In genomic region chr11:130087294-130087926, GRCh38 we compare ENCODE assay signal across 13 cellular contexts. TPM values are rescaled to one million over a fixed set of nuclear protein-coding genes. Genes with fewer than 3 reads are reported as not detected.
DNase-seq lines count a peak whose midpoint lies in the region; ATAC-seq, FAIRE-seq and TF ChIP-seq lines count a peak whose summit lies in the region.
"Had no signal": no experiment of that assay in that cellular context is flagged by ENCODE, and none has a peak within 500 bp of the region (broad histone marks: within the 10 kb centered on the region; RNA-seq: fewer than 3 reads in every experiment).

No MANE protein-coding gene starts in this region.

- no peak overlapping the region for H3K4me2 ChIP-seq in K562 (ENCODE audit: insufficient read depth, low read length)

- peaks cover 3% of the 10 kb centered on the region; the same call in 1 of the 3 replicates for H3K36me3 ChIP-seq in K562 (ENCODE audit: control insufficient read depth, insufficient read depth, low read length)
- H3K36me3 ChIP-seq in psoas muscle (ENCODE audit: insufficient read depth in 1 of 2, low read depth in 1 of 2), result no peaks in the 10 kb centered on the region

- peaks cover 4% of the 10 kb centered on the region for H3K9me1 ChIP-seq in K562 (ENCODE audit: control insufficient read depth, insufficient read depth, low read length)

- H3K27me3 Mint-ChIP-seq in natural killer cell treated with Interleukin-12 subunit alpha and Interleukin-12 subunit beta and Interleukin-15 and Interleukin-18, amount 100 ng/mL, for 72 hours, result no peaks in the 10 kb centered on the region
- H3K27me3 Mint-ChIP-seq: activated T-helper 17 cell treated with anti-CD3 and anti-CD28 coated beads, Interleukin-2, amount 50 U/mL, for 72 hours had no signal

- no peaks in the 10 kb centered on the region for H3K9me3 ChIP-seq in K562 (replicated peaks; ENCODE audit: control insufficient read depth, insufficient read depth, low read depth, low read length)
- H3K9me3 ChIP-seq in psoas muscle, result no peaks in the 10 kb centered on the region
- H3K9me3 ChIP-seq: Caco-2 had no signal

- H3K27me3 ChIP-seq in K562 (ENCODE audit: control insufficient read depth in 2 of 2, insufficient read depth in 2 of 2, low read length in 2 of 2) (no peaks in the 10 kb centered on the region), psoas muscle (ENCODE audit: insufficient read depth in 3 of 3, low read length in 2 of 3) (no peaks in the 10 kb centered on the region)

- CTCF ChIA-PET in K562 (lab: Yijun Ruan, JAX; ENCODE audit: low intra/inter-chr PET ratio), result no interaction called here

- intact Hi-C loops in K562 (cut with micrococcal nuclease) (no loop called here), psoas muscle (cut with DNase I) (no loop called here)

- H3K79me2 ChIP-seq in K562 (ENCODE audit: control insufficient read depth, insufficient read depth, low read length), result peaks cover 70% of the 10 kb centered on the region

- no peak overlapping the region for H2AFZ ChIP-seq in K562 (ENCODE audit: low read depth, low read length)
- H2AFZ ChIP-seq: GM23248 had no signal

- no peak for TF ChIP-seq POLR2A in K562 (conservative IDR thresholded peaks at IDR 0.05)

- peak overlapping the region in 1 of 2 donors; percentile 50 for H3K27ac Mint-ChIP-seq in natural killer cell treated with Interleukin-12 subunit alpha and Interleukin-12 subunit beta and Interleukin-15 and Interleukin-18, amount 100 ng/mL, for 72 hours
- H3K27ac Mint-ChIP-seq: activated T-helper 17 cell treated with anti-CD3 and anti-CD28 coated beads, Interleukin-2, amount 50 U/mL, for 72 hours had no signal

- TF ChIP-seq EP300 in K562 (IDR thresholded peaks at IDR 0.05; ENCODE audit: low read length), result no peak

- no peak overlapping the region for H3K9ac ChIP-seq in K562 (ENCODE audit: insufficient read depth in 1 of 2, low read depth in 2 of 2, low read length in 2 of 2)
- H3K9ac ChIP-seq: GM23248 had no signal

- H3K4me3 ChIP-seq in K562 (no peak overlapping the region), psoas muscle (no peak overlapping the region)
- H3K4me3 ChIP-seq: GM23248 had no signal

- POLR2A ChIA-PET in K562 (lab: Yijun Ruan, JAX), result interaction anchor here (0.8 to 3.8 kb wide), 2 partner anchors 17 to 41 kb away, joined by 3 to 19 read pairs; partner anchors contain the start of gene APLP2

- H3K27ac ChIP-seq in K562 (ENCODE audit: extremely low read depth, low read depth, low read length) (no peak overlapping the region), psoas muscle (no peak overlapping the region)
- H3K27ac ChIP-seq: GM23248 had no signal

- H3K4me1 Mint-ChIP-seq in natural killer cell treated with Interleukin-12 subunit alpha and Interleukin-12 subunit beta and Interleukin-15 and Interleukin-18, amount 100 ng/mL, for 72 hours (ENCODE audit: low read depth in 2 of 2), result peaks cover 30 to 37% of the 10 kb centered on the region in 2 donors

- TF ChIP-seq CTCF in K562 (IDR thresholded peaks at IDR 0.05 in 2 of 3, conservative IDR thresholded peaks at IDR 0.05 in 1 of 3; ENCODE audit: insufficient read depth in 2 of 3, low read depth in 1 of 3, low read length in 3 of 3), result no peak
- no peak for TF ChIP-seq CTCF in psoas muscle (IDR thresholded peaks at IDR 0.05)

- 50% methylated on average over 7 of the region's 7 CpGs for WGBS in K562 (ENCODE audit: insufficient coverage, low coverage, missing lambda C conversion rate)
- 85% methylated on average over 7 of the region's 7 CpGs for WGBS in psoas muscle, 3 donors

- in situ Hi-C loops in K562 (cut with MboI), result no loop called here

- TF ChIP-seq RAD21 in K562 (CRISPR knock-in tag; conservative IDR thresholded peaks at IDR 0.05 in 1 of 2, IDR thresholded peaks at IDR 0.05 in 1 of 2), result no peak

- H3K4me1 ChIP-seq in K562 (replicated peaks in 1 of 2; ENCODE audit: control insufficient read depth in 2 of 2, insufficient read depth in 2 of 2, low read length in 2 of 2) (peaks cover 0 to 31% of the 10 kb centered on the region in 2 experiments; a peak in 3 of 5 replicates), psoas muscle (peaks cover 34% of the 10 kb centered on the region)

- DNase-seq in K562 (ENCODE audit: extremely low read depth in 1 of 4, low spot score in 3 of 4) (no peak), occipital lobe (lab: John Stamatoyannopoulos, UW) (no peak), psoas muscle (no peak), NCI-H1105 (lab: John Stamatoyannopoulos, UW) (no peak)
- no peak for DNase-seq in natural killer cell treated with Interleukin-12 subunit alpha and Interleukin-12 subunit beta and Interleukin-15 and Interleukin-18, amount 100 ng/mL, for 72 hours (ENCODE audit: low spot score)
- DNase-seq: Caco-2; GM23248; naive thymus-derived CD8-positive, alpha-beta T cell; NCI-H2227 treated with DMSO at 0.1 percent for 48 hours had no signal

- no TSS peak for BruUV-seq in K562 (replicated peaks; lab: Mats Ljungman, UMichigan)

- ATAC-seq in GM19043 (IDR thresholded peaks at IDR 0.05; ENCODE audit: low read depth, unreplicated experiment) (peak; percentile 98), HG02973 (IDR thresholded peaks at IDR 0.05; ENCODE audit: unreplicated experiment) (peak; percentile 62), K562 (peak; percentile 43; the same call in 2 of the 3 replicates), psoas muscle (no peak), GM18867 (IDR thresholded peaks at IDR 0.05; ENCODE audit: unreplicated experiment) (no peak)
- no peak for ATAC-seq in natural killer cell treated with Interleukin-12 subunit alpha and Interleukin-12 subunit beta and Interleukin-15 and Interleukin-18, amount 100 ng/mL, for 72 hours
- ATAC-seq: activated T-helper 17 cell treated with anti-CD3 and anti-CD28 coated beads, Interleukin-2, amount 50 U/mL, for 72 hours; naive thymus-derived CD8-positive, alpha-beta T cell had no signal

- peak overlapping the region; percentile 55 for H3K4me3 Mint-ChIP-seq in natural killer cell treated with Interleukin-12 subunit alpha and Interleukin-12 subunit beta and Interleukin-15 and Interleukin-18, amount 100 ng/mL, for 72 hours
- H3K4me3 Mint-ChIP-seq: activated T-helper 17 cell treated with anti-CD3 and anti-CD28 coated beads, Interleukin-2, amount 50 U/mL, for 72 hours had no signal

- H3K36me3 Mint-ChIP-seq in natural killer cell treated with Interleukin-12 subunit alpha and Interleukin-12 subunit beta and Interleukin-15 and Interleukin-18, amount 100 ng/mL, for 72 hours, result no peaks in the 10 kb centered on the region

- FAIRE-seq in K562 (lab: Jason Lieb, UNC), result no peak

- no peaks in the 10 kb centered on the region for H4K20me1 ChIP-seq in K562 (replicated peaks; ENCODE audit: control insufficient read depth, insufficient read depth, low read length)

- no peaks in the 10 kb centered on the region for H3K9me3 Mint-ChIP-seq in natural killer cell treated with Interleukin-12 subunit alpha and Interleukin-12 subunit beta and Interleukin-15 and Interleukin-18, amount 100 ng/mL, for 72 hours
- H3K9me3 Mint-ChIP-seq: activated T-helper 17 cell treated with anti-CD3 and anti-CD28 coated beads, Interleukin-2, amount 50 U/mL, for 72 hours; naive thymus-derived CD8-positive, alpha-beta T cell had no signal

TF ChIP-seq in K562, 482 proteins besides CTCF, POLR2A, EP300 and RAD21 (continues in another document):
- TF ChIP-seq GATAD2A (IDR thresholded peaks at IDR 0.05), result no peak
- TF ChIP-seq HDAC8 (tag; IDR thresholded peaks at IDR 0.05), result no peak
- TF ChIP-seq FUS (optimal IDR thresholded peaks at IDR 0.05; ENCODE audit: low read depth, low read length), result no peak
- no peak for TF ChIP-seq GTF2A2 (tag; IDR thresholded peaks at IDR 0.05)
- TF ChIP-seq SRF (CRISPR knock-in tag; IDR thresholded peaks at IDR 0.05), result no peak
- TF ChIP-seq STAT5B (CRISPR knock-in tag; IDR thresholded peaks at IDR 0.05), result no peak
- no peak for TF ChIP-seq CHAMP1 (IDR thresholded peaks at IDR 0.05)
- TF ChIP-seq NCOR1 (IDR thresholded peaks at IDR 0.05), result no peak

RNA-seq across cellular contexts. Expression of gene APLP2, which starts 17.7 kb away (rescaled TPM):
- 172 and 218 TPM in 2 replicates for total RNA-seq in K562 (2011; cell fraction: chromatin; rRNA removed; ENCODE audit: low replicate concordance)
- 144 and 155 TPM in 2 replicates for total RNA-seq in K562 (2011; cell fraction: nucleolus; rRNA removed)
- 223 and 231 TPM in 2 replicates for total RNA-seq in K562 (2011; cell fraction: nucleoplasm; rRNA removed)
- 112 and 119 TPM in 2 replicates for total RNA-seq in K562 (2014; rRNA removed)
- total RNA-seq in K562 (2014; rRNA removed; fragmentation: Illumina TruSeq; extraction: Trizol), result 98.9 and 103 TPM in 2 replicates
- 113 and 118 TPM in 2 replicates for total RNA-seq in K562 (2015; rRNA removed; fragmentation: Illumina TruSeq; extraction: Trizol)
- total RNA-seq in K562 (2021), result 126 and 138 TPM in 2 replicates
- 96.7 and 123 TPM in 2 replicates for polyA plus RNA-seq in K562 (2011; rRNA removed)
- 49.3 and 68.5 TPM in 2 replicates for polyA plus RNA-seq in K562 (2011; cell fraction: cytosol; rRNA removed)
- 59.6 and 88.1 TPM in 2 replicates for polyA plus RNA-seq in K562 (2011; cell fraction: nucleus; rRNA removed)
- 118 and 143 TPM in 2 replicates for polyA plus RNA-seq in K562 (2012)
- 153 and 164 TPM in 2 replicates for polyA plus RNA-seq in K562 (2014; fragmentation: Illumina TruSeq; extraction: Trizol)
- polyA plus RNA-seq in K562 (2014; fragmentation: Nextera tagmentation; extraction: Ambion mirVana), result 10 to 100 TPM; 17.4 to 20.3 TPM
- 111 and 116 TPM in 2 replicates for polyA plus RNA-seq in K562 (2014; rRNA removed)
- polyA minus RNA-seq in K562 (2011; rRNA and poly(A)+ RNA removed), result 107 and 149 TPM in 2 replicates
- polyA minus RNA-seq in K562 (2011; cell fraction: cytosol; rRNA and poly(A)+ RNA removed), result 41.6 and 47.6 TPM in 2 replicates
- 28.7 and 31.2 TPM in 2 replicates for polyA minus RNA-seq in K562 (2011; cell fraction: nucleus; rRNA and poly(A)+ RNA removed)
- 10 to 100 TPM; 37.9 to 56.2 TPM for total RNA-seq in natural killer cell treated with Interleukin-12 subunit alpha and Interleukin-12 subunit beta and Interleukin-15 and Interleukin-18, amount 100 ng/mL, for 72 hours
- total RNA-seq in occipital lobe, result 220 TPM
- 10 to 100 TPM; 59.4 to 85.9 (median 65.3) TPM for total RNA-seq in psoas muscle
- polyA plus RNA-seq in psoas muscle, result 10 to 100 TPM; 37.8 to 96.7 (median 73.8) TPM

Comparison
In these comparisons a context has a peak if more than half of its experiments do, and no peak if none do; other contexts are left out.
1. ATAC-seq: peak in GM19043 (single experiment), HG02973 (single experiment) and K562 (single experiment); none in natural killer cell treated with Interleukin-12 subunit alpha and Interleukin-12 subunit beta and Interleukin-15 and Interleukin-18, amount 100 ng/mL, for 72 hours (0 of 2), psoas muscle (0 of 4) and GM18867 (single experiment).